ENCODE assay signal across 8 cellular contexts in the genomic region with DNA sequence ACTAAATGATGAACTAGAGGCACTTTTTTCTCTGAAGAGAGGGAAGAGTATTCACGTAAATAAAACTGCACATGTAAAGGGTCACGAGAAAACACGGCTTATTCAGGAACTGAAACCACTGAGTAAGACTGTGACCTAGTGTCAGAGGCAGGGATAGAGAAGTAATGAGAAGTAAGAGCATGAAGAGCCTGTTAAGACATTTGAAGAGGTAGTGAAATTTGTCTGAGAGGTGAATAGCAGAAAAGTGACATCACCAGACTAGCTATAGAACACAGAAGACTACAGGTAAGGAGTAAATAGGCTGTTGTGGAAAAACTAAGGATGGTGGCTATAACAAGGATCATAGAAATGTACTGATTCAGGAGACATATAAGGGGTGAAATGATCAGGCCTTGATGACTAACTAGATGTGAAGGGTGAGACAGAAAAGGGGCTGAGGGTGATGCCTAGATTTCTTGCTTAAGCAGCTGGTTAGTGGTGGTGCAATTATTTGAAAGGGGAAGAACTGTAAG.
DNase-seq lines count a peak whose midpoint lies in the region; ATAC-seq and TF ChIP-seq lines count a peak whose summit lies in the region.

No MANE protein-coding gene starts in this region.

- H3K36me3 Mint-ChIP-seq in activated naive CD4-positive, alpha-beta T cell treated with anti-CD3 and anti-CD28 coated beads, Interleukin-2, amount 50 U/mL, for 72 hours, result peaks cover 9 to 22% of the 10 kb centered on the region in 2 donors
- peaks cover 39% of the 10 kb centered on the region for H3K36me3 Mint-ChIP-seq in activated B cell treated with CpG ODN at 0.5 μM for 24 hours (ENCODE audit: low read depth)

- intact Hi-C loops in activated B cell treated with CpG ODN at 0.5 μM for 24 hours (cut with micrococcal nuclease) (loop anchor here (1.0 to 10.0 kb wide), 7 partner anchors 17 to 1951 kb away; partner anchors contain the start of genes MICAL1 and REV3L), upper lobe of right lung (cut with DNase I) (no loop called here)

- DNase-seq in activated naive CD4-positive, alpha-beta T cell treated with anti-CD3 and anti-CD28 coated beads, Interleukin-2, amount 50 U/mL, for 72 hours (ENCODE audit: low spot score in 2 of 2), result peak in 1 of 2 donors; percentile 10
- DNase-seq in activated naive CD4-positive, alpha-beta T cell treated with anti-CD3 and anti-CD28 coated beads, Interleukin-2, amount 50 U/mL, for 16 hours, result no peak
- DNase-seq in activated B cell treated with CpG ODN at 0.5 μM for 24 hours, result no peak
- DNase-seq in upper lobe of right lung, result no peak
- no peak for DNase-seq in stimulated activated naive CD4-positive, alpha-beta T cell (lab: John Stamatoyannopoulos, UW)
- no peak for DNase-seq in DMS 273 treated with DMSO at 0.1 percent for 48 hours (lab: John Stamatoyannopoulos, UW)
- no peak for DNase-seq in NCI-H2171 (lab: John Stamatoyannopoulos, UW)

- POLR2A ChIA-PET in activated B cell treated with CpG ODN at 0.5 μM for 24 hours (lab: Charles Lee), result interaction anchor here (0.7 to 2.0 kb wide), 3 partner anchors 21 to 77 kb away, joined by 3 to 14 read pairs (median 4); partner anchors contain the start of gene REV3L

- TF ChIP-seq CTCF in activated B cell treated with CpG ODN at 0.5 μM for 24 hours (IDR thresholded peaks at IDR 0.05) (no peak), upper lobe of right lung (IDR thresholded peaks at IDR 0.05) (no peak)

- H3K27me3 Mint-ChIP-seq in activated B cell treated with CpG ODN at 0.5 μM for 24 hours, result no peaks in the 10 kb centered on the region

- H3K4me1 ChIP-seq in upper lobe of right lung, result peaks cover 2% of the 10 kb centered on the region

- H3K4me3 ChIP-seq in upper lobe of right lung, result no peak overlapping the region

- no peak overlapping the region for H3K27ac ChIP-seq in upper lobe of right lung

- H3K9me3 Mint-ChIP-seq in activated naive CD4-positive, alpha-beta T cell treated with anti-CD3 and anti-CD28 coated beads, Interleukin-2, amount 50 U/mL, for 72 hours, result no peaks in the 10 kb centered on the region
- H3K9me3 Mint-ChIP-seq in activated B cell treated with CpG ODN at 0.5 μM for 24 hours, result peaks cover 3% of the 10 kb centered on the region

- CTCF ChIA-PET in activated B cell treated with CpG ODN at 0.5 μM for 24 hours (lab: Charles Lee), result interaction anchor here (1.6 to 4.5 kb wide), 2 partner anchors 72 to 147 kb away, joined by 3 to 17 read pairs; a partner anchor contains a TSS

- peaks cover 46% of the 10 kb centered on the region for H3K36me3 ChIP-seq in upper lobe of right lung

- no peaks in the 10 kb centered on the region for H3K27me3 ChIP-seq in upper lobe of right lung

- peak overlapping the region in 1 of 2 donors; percentile 4 for H3K27ac Mint-ChIP-seq in activated naive CD4-positive, alpha-beta T cell treated with anti-CD3 and anti-CD28 coated beads, Interleukin-2, amount 50 U/mL, for 72 hours
- H3K27ac Mint-ChIP-seq in activated B cell treated with CpG ODN at 0.5 μM for 24 hours, result peak overlapping the region; percentile 90

- peak overlapping the region; percentile 47 for H3K4me3 Mint-ChIP-seq in activated B cell treated with CpG ODN at 0.5 μM for 24 hours

- no peaks in the 10 kb centered on the region for H3K9me3 ChIP-seq in upper lobe of right lung

- peak; percentile 86 to 95 for ATAC-seq in activated naive CD4-positive, alpha-beta T cell treated with anti-CD3 and anti-CD28 coated beads, Interleukin-2, amount 50 U/mL, for 72 hours
- ATAC-seq in HG03095 (IDR thresholded peaks at IDR 0.05; ENCODE audit: unreplicated experiment), result peak; percentile 97
- ATAC-seq in activated B cell treated with CpG ODN at 0.5 μM for 24 hours (ENCODE audit: low read depth), result peak; percentile 96
- peak; percentile 95 for ATAC-seq in upper lobe of right lung

- H3K4me1 Mint-ChIP-seq in activated B cell treated with CpG ODN at 0.5 μM for 24 hours, result peaks cover 36% of the 10 kb centered on the region
